ENCODE assay signal across 10 cellular contexts in the genomic region with DNA sequence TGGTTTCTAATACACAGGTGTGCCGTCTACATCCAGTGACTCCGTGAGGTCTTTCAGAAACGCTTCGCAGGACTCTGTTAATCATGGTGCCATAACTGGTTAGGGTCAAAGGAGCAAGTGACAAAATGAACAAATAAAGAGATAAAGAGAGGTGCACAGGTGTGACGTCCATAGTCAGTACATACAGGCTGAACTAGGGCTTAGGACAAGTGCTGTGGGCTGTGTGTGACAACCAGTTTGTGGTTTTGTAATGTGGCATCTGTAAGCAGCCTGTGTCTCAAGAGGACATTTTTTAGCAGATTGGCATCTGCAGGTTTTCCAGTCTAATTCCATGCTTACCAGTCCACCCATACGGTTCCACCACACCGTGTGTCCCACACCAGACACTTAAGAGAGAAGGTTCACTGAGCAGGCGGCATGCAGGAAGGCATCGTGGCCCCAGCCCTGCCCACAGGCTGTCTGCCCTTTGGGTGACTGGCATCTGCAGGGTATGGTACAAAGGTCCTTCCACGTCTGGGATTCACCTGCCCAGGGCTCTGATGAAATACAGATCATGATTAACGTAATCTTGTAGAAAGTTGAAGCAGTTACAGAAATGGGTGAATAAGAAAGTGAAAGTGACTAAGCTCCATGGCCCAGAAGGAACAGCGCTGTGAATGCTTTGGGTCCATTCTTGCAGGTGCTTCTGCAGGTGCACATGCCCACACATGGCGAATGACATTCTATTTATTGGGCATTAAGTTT. TPM values are rescaled to one million over a fixed set of nuclear protein-coding genes. Genes with fewer than 3 reads are reported as not detected.
A peak's percentile ranks its signal among the peaks of the same experiment; 100 is the strongest.
DNase-seq lines count a peak whose midpoint lies in the region; ATAC-seq and TF ChIP-seq lines count a peak whose summit lies in the region.
"Had no signal": no experiment of that assay in that cellular context is flagged by ENCODE, and none has a peak within 500 bp of the region (broad histone marks: within the 10 kb centered on the region; RNA-seq: fewer than 3 reads in every experiment).

No MANE protein-coding gene starts in this region.

- H4K20me1 ChIP-seq in BLaER1 treated with 17β-estradiol and CSF1 and Interleukin-3, amounts not matched to agents 10 nM and 100 nM = no peaks in the 10 kb centered on the region

- peak; percentile 89 for ATAC-seq in HG02852 (IDR thresholded peaks at IDR 0.05; ENCODE audit: unreplicated experiment)

- no peak overlapping the region for H4K5ac ChIP-seq in mesendoderm (ENCODE audit: low read length)

- H3K9ac ChIP-seq in BLaER1 treated with 17β-estradiol and CSF1 and Interleukin-3, amounts not matched to agents 10 nM and 100 nM = no peak overlapping the region
- H3K9ac ChIP-seq in mesendoderm (ENCODE audit: low read length) = no peak overlapping the region
- H3K9ac ChIP-seq: parathyroid adenoma had no signal

- no CpG with 5 or more reads among the region's 13 CpGs for WGBS in mesendoderm (ENCODE audit: extremely low coverage, insufficient coverage, low lambda C conversion rate)

- H3K79me1 ChIP-seq in mesendoderm (ENCODE audit: low read length) = no peaks in the 10 kb centered on the region

- peak overlapping the region in 2 of 11 experiments; percentile 6 to 48; a peak in 2 of 22 replicates for H3K27ac ChIP-seq in BLaER1 treated with 17β-estradiol and CSF1 and Interleukin-3, amounts not matched to agents 10 nM and 100 nM
- no peak overlapping the region for H3K27ac ChIP-seq in mesendoderm (ENCODE audit: low read depth, low read length)
- H3K27ac ChIP-seq: parathyroid adenoma had no signal

- in situ Hi-C loops in GM18951 (cut with MboI; ENCODE audit: low sequenced_read_pairs, unreplicated experiment) = no loop called here

- no peak overlapping the region for H3K4me3 ChIP-seq in BLaER1 treated with 17β-estradiol and CSF1 and Interleukin-3, amounts not matched to agents 10 nM and 100 nM
- no peak overlapping the region for H3K4me3 ChIP-seq in mesendoderm (ENCODE audit: low read length)

- no peak overlapping the region for H3K18ac ChIP-seq in mesendoderm (ENCODE audit: low read length)

- H3K4ac ChIP-seq in mesendoderm (ENCODE audit: low read depth, low read length) = no peak overlapping the region

- no peak overlapping the region for H2BK15ac ChIP-seq in mesendoderm (replicated peaks; ENCODE audit: low read depth)

- no peaks in the 10 kb centered on the region for H3K27me3 ChIP-seq in BLaER1 treated with 17β-estradiol and CSF1 and Interleukin-3, amounts not matched to agents 10 nM and 100 nM
- no peaks in the 10 kb centered on the region for H3K27me3 ChIP-seq in mesendoderm (ENCODE audit: insufficient read depth, low read length, poor library complexity)

- H3K4me2 ChIP-seq in BLaER1 treated with 17β-estradiol and CSF1 and Interleukin-3, amounts not matched to agents 10 nM and 100 nM = peak overlapping the region; percentile 22 to 78 (median 70)
- no peak overlapping the region for H3K4me2 ChIP-seq in mesendoderm (ENCODE audit: low read length)

- H3K4me1 ChIP-seq in BLaER1 treated with 17β-estradiol and CSF1 and Interleukin-3, amounts not matched to agents 10 nM and 100 nM = peaks cover 8 to 21% (median 17%) of the 10 kb centered on the region in 10 experiments; a peak in 19 of 20 replicates
- no peaks in the 10 kb centered on the region for H3K4me1 ChIP-seq in mesendoderm (ENCODE audit: control insufficient read depth, low read depth, low read length)
- H3K4me1 ChIP-seq: parathyroid adenoma had no signal

- no peak overlapping the region for H3K23ac ChIP-seq in mesendoderm (ENCODE audit: low read length)

- intact Hi-C loops in cardiac septum (cut with DNase I) = no loop called here

- H3K9me3 ChIP-seq in BLaER1 treated with 17β-estradiol and CSF1 and Interleukin-3, amounts not matched to agents 10 nM and 100 nM (replicated peaks in 1 of 11) = peaks cover 22 to 32% (median 27%) of the 10 kb centered on the region in 11 experiments

- no peaks in the 10 kb centered on the region for H3K79me2 ChIP-seq in mesendoderm (ENCODE audit: control insufficient read depth, insufficient read depth, low read length)
- H3K79me2 ChIP-seq: parathyroid adenoma had no signal

- H3K36me3 ChIP-seq in BLaER1 treated with 17β-estradiol and CSF1 and Interleukin-3, amounts not matched to agents 10 nM and 100 nM = peaks cover 28 to 96% (median 38%) of the 10 kb centered on the region in 11 experiments
- peaks cover 3% of the 10 kb centered on the region for H3K36me3 ChIP-seq in mesendoderm (ENCODE audit: control insufficient read depth, insufficient read depth, low read length)

- H2BK5ac ChIP-seq in mesendoderm (ENCODE audit: low read length) = no peak overlapping the region

- H4K8ac ChIP-seq in mesendoderm (ENCODE audit: low read depth, low read length) = no peak overlapping the region

- TF ChIP-seq POLR2A in GM18951 (IDR thresholded peaks at IDR 0.05; ENCODE audit: extremely low read depth, insufficient read depth, insufficient read length) = peak; percentile 31

- H3K56ac ChIP-seq in mesendoderm (ENCODE audit: low read length) = no peak overlapping the region

- no peak overlapping the region for H2BK120ac ChIP-seq in mesendoderm (ENCODE audit: low read depth, low read length)

- DNase-seq in OCI-M1 (lab: John Stamatoyannopoulos, UW) = peak; percentile 19
- DNase-seq in NCI-H345 treated with DMSO at 0.1 percent for 48 hours (lab: John Stamatoyannopoulos, UW; ENCODE audit: unreplicated experiment) = no peak
- DNase-seq in mesendoderm = no peak
- no peak for DNase-seq in cardiac septum (ENCODE audit: low spot score)
- DNase-seq in effector CD8-positive, alpha-beta T cell (lab: John Stamatoyannopoulos, UW) = no peak
- DNase-seq: SHP77 had no signal

- no peak overlapping the region for H2AK5ac ChIP-seq in mesendoderm (ENCODE audit: low read length)

RNA-seq across cellular contexts. Expression of a gene that starts 26.9 kb away (rescaled TPM):
- polyA plus RNA-seq in mesendoderm (2013, experiment 1 of 2) = 11.2 TPM
- 11.9 TPM for polyA plus RNA-seq in mesendoderm (2013, experiment 2 of 2)
- total RNA-seq in cardiac septum = 4.2 TPM

RNA-seq across cellular contexts. Expression of a gene that starts 27.3 kb away (rescaled TPM):
- polyA plus RNA-seq in mesendoderm (2013, experiment 1 of 2) = 90.6 TPM
- polyA plus RNA-seq in mesendoderm (2013, experiment 2 of 2) = 87.8 TPM
- total RNA-seq in cardiac septum = 39.9 TPM

RNA-seq across cellular contexts. Expression of a gene that starts 53.1 kb away (rescaled TPM):
- polyA plus RNA-seq in mesendoderm (2013, experiment 1 of 2) = 17.2 TPM
- polyA plus RNA-seq in mesendoderm (2013, experiment 2 of 2) = 17.1 TPM
- 18.4 TPM for total RNA-seq in cardiac septum
